Comparison of ENCODE assay signal across 35 cellular contexts in genomic region chr19:13761423-13761822, GRCh38. TPM values are rescaled to one million over a fixed set of nuclear protein-coding genes. Genes with fewer than 3 reads are reported as not detected.
A peak's percentile ranks its signal among the peaks of the same experiment; 100 is the strongest.
DNase-seq lines count a peak whose midpoint lies in the region; ATAC-seq, FAIRE-seq and TF ChIP-seq lines count a peak whose summit lies in the region.
"Had no signal": no experiment of that assay in that cellular context is flagged by ENCODE, and none has a peak within 500 bp of the region (broad histone marks: within the 10 kb centered on the region; RNA-seq: fewer than 3 reads in every experiment).

No MANE protein-coding gene starts in this region.

- H3K9me2 ChIP-seq in PC-3 (replicated peaks; ENCODE audit: low read length): no peaks in the 10 kb centered on the region

- no peaks in the 10 kb centered on the region for H4K20me1 ChIP-seq in PC-3 (ENCODE audit: low read length)

- H3K27me3 ChIP-seq in PC-3 (ENCODE audit: low read length) (no peaks in the 10 kb centered on the region), endodermal cell (ENCODE audit: control insufficient read depth, insufficient read depth, low read length, poor library complexity, severe bottlenecking) (no peaks in the 10 kb centered on the region)
- H3K27me3 ChIP-seq: esophagus squamous epithelium, upper lobe of left lung had no signal

- no peak for TF ChIP-seq POLR2A in GM12891 (IDR thresholded peaks at IDR 0.05; ENCODE audit: low read depth, low read length)

- H3K4me2 ChIP-seq in PC-3 (ENCODE audit: low read length): no peak overlapping the region

- no TSS peak for BruUV-seq in PC-3 (replicated peaks; lab: Mats Ljungman, UMichigan)

- H3K9me3 Mint-ChIP-seq in natural killer cell treated with Interleukin-12 subunit alpha and Interleukin-12 subunit beta and Interleukin-15 and Interleukin-18, amount 100 ng/mL, for 72 hours: no peaks in the 10 kb centered on the region
- H3K9me3 Mint-ChIP-seq in natural killer cell (no peaks in the 10 kb centered on the region), endodermal cell (peaks cover 1% of the 10 kb centered on the region)
- H3K9me3 Mint-ChIP-seq: activated CD4-positive, alpha-beta T cell treated with anti-CD3 and anti-CD28 coated beads, Interleukin-2, amount 10 ng/mL, durations not matched to agents 24 days and 14 days; activated naive CD8-positive, alpha-beta T cell treated with anti-CD3 and anti-CD28 coated beads for 36 hours; CD4-positive, alpha-beta memory T cell; dendritic cell treated with granulocyte-macrophage colony-stimulating factor and Interleukin-4, amounts not matched to agents 40 ng/mL and 50 ng/mL, for 4 days had no signal

- H3K4me3 ChIP-seq in PC-3 (ENCODE audit: low read length) (no peak overlapping the region), endodermal cell (ENCODE audit: low read length) (no peak overlapping the region)
- H3K4me3 ChIP-seq: esophagus squamous epithelium, GM12878, upper lobe of left lung had no signal

- ATAC-seq in natural killer cell treated with Interleukin-12 subunit alpha and Interleukin-12 subunit beta and Interleukin-15 and Interleukin-18, amount 100 ng/mL, for 72 hours: no peak
- ATAC-seq in natural killer cell: no peak
- ATAC-seq in PC-3: peak; percentile 16; the same call in 1 of the 2 replicates
- ATAC-seq: GM12878 had no signal

- TF ChIP-seq CTCF in natural killer cell (IDR thresholded peaks at IDR 0.05) (no peak), PC-3 (conservative IDR thresholded peaks at IDR 0.05; ENCODE audit: low read depth, low read length) (peak; percentile 39), endodermal cell (conservative IDR thresholded peaks at IDR 0.05) (peak; percentile 26)

- H3K9me3 ChIP-seq in PC-3 (ENCODE audit: low read length): no peaks in the 10 kb centered on the region
- no peaks in the 10 kb centered on the region for H3K9me3 ChIP-seq in endodermal cell (ENCODE audit: control insufficient read depth, low read length)
- H3K9me3 ChIP-seq: esophagus squamous epithelium, upper lobe of left lung had no signal

- no peak overlapping the region for H3K4me3 Mint-ChIP-seq in natural killer cell treated with Interleukin-12 subunit alpha and Interleukin-12 subunit beta and Interleukin-15 and Interleukin-18, amount 100 ng/mL, for 72 hours
- no peak overlapping the region for H3K4me3 Mint-ChIP-seq in natural killer cell
- no peak overlapping the region for H3K4me3 Mint-ChIP-seq in endodermal cell
- H3K4me3 Mint-ChIP-seq: dendritic cell treated with granulocyte-macrophage colony-stimulating factor and Interleukin-4, amounts not matched to agents 40 ng/mL and 50 ng/mL, for 4 days had no signal

- peaks cover 40% of the 10 kb centered on the region for H3K79me2 ChIP-seq in PC-3 (ENCODE audit: low read length)

- H3K9ac ChIP-seq in PC-3 (ENCODE audit: low read length) (no peak overlapping the region), endodermal cell (ENCODE audit: extremely low read depth, low read length, poor library complexity, severe bottlenecking) (no peak overlapping the region)

- peak; percentile 28 for DNase-seq in natural killer cell treated with Interleukin-12 subunit alpha and Interleukin-12 subunit beta and Interleukin-15 and Interleukin-18, amount 100 ng/mL, for 72 hours (ENCODE audit: low spot score)
- DNase-seq in natural killer cell (no peak), PC-3 (peak; percentile 41), endodermal cell (no peak), HEK293T (ENCODE audit: extremely low spot score) (no peak), DMS79 (lab: John Stamatoyannopoulos, UW) (no peak), GM12891 (ENCODE audit: insufficient read length, low spot score) (no peak)
- no peak for DNase-seq in activated T-cell treated with anti-CD3 and anti-CD28 coated beads, Interleukin-2, amount 50 U/mL, for 48 hours
- DNase-seq: activated CD4-positive, alpha-beta T cell treated with anti-CD3 and anti-CD28 coated beads, Interleukin-2, amount 10 ng/mL, durations not matched to agents 24 days and 14 days; activated effector memory CD4-positive, alpha-beta T cell treated with anti-CD3 and anti-CD28 coated beads, Interleukin-2, amount 50 U/mL, for 16 hours; activated naive CD8-positive, alpha-beta T cell treated with anti-CD3 and anti-CD28 coated beads for 36 hours; activated T-cell treated with anti-CD3 and anti-CD28 coated beads, Interleukin-2, amount 50 U/mL, for 1 hour; AML-193; caudate nucleus; CD4-positive, alpha-beta memory T cell; esophagus squamous epithelium; kidney glomerular epithelial cell; MV-4-11; NCI-H1436 treated with DMSO at 0.1 percent for 48 hours; NCI-H2107; SIG-M5; stimulated activated CD4-positive, alpha-beta T cell treated with anti-CD3 and anti-CD28 coated beads, Interleukin-15, amount 100 ng/mL, for 24 hours; stimulated activated CD4-positive, alpha-beta T cell treated with anti-CD3 and anti-CD28 coated beads, Interleukin-4, amount 100 ng/mL, for 4 hours; T1000; upper lobe of left lung had no signal

- H3K4me1 ChIP-seq in PC-3 (ENCODE audit: insufficient read depth, low read length) (peaks cover 10% of the 10 kb centered on the region; the same call in 1 of the 2 replicates), endodermal cell (ENCODE audit: control insufficient read depth, insufficient read depth, low read length) (no peaks in the 10 kb centered on the region)

- WGBS in endodermal cell (ENCODE audit: insufficient coverage in 1 of 2, insufficient read length in 1 of 2), 2 experiments: 80 to 92% methylated on average over 5 to 8 of the region's 8 CpGs

- H3F3A ChIP-seq in PC-3 (ENCODE audit: low read length, unreplicated experiment): no peaks in the 10 kb centered on the region

- peaks cover 12 to 20% of the 10 kb centered on the region in 2 donors for H3K4me1 Mint-ChIP-seq in natural killer cell treated with Interleukin-12 subunit alpha and Interleukin-12 subunit beta and Interleukin-15 and Interleukin-18, amount 100 ng/mL, for 72 hours (ENCODE audit: low read depth in 2 of 2)
- peaks cover 10 to 15% of the 10 kb centered on the region in 2 donors for H3K4me1 Mint-ChIP-seq in natural killer cell
- H3K4me1 Mint-ChIP-seq in endodermal cell: peaks cover 5% of the 10 kb centered on the region

- H3K27me3 Mint-ChIP-seq in natural killer cell treated with Interleukin-12 subunit alpha and Interleukin-12 subunit beta and Interleukin-15 and Interleukin-18, amount 100 ng/mL, for 72 hours: no peaks in the 10 kb centered on the region
- H3K27me3 Mint-ChIP-seq in natural killer cell (ENCODE audit: low read depth in 2 of 2) (no peaks in the 10 kb centered on the region), endodermal cell (ENCODE audit: insufficient read depth) (no peaks in the 10 kb centered on the region)
- H3K27me3 Mint-ChIP-seq: activated CD4-positive, alpha-beta T cell treated with anti-CD3 and anti-CD28 coated beads, Interleukin-2, amount 10 ng/mL, durations not matched to agents 24 days and 14 days; activated naive CD8-positive, alpha-beta T cell treated with anti-CD3 and anti-CD28 coated beads for 36 hours; CD4-positive, alpha-beta memory T cell; dendritic cell treated with granulocyte-macrophage colony-stimulating factor and Interleukin-4, amounts not matched to agents 40 ng/mL and 50 ng/mL, for 4 days had no signal

- POLR2A ChIA-PET in PC-3 (lab: Charles Lee; ENCODE audit: unreplicated experiment) (interaction anchor here (1.0 kb wide), 1 partner anchor 13 kb away, joined by 3 read pairs; no protein-coding TSS in a partner anchor), HEK293T (lab: Yijun Ruan, JAX) (interaction anchor here (1.5 kb wide), 1 partner anchor 13 kb away, joined by 6 read pairs; a partner anchor contains a TSS)

- peaks cover 24% of the 10 kb centered on the region for H3K36me3 ChIP-seq in PC-3 (ENCODE audit: low read depth, low read length)
- peaks cover 54% of the 10 kb centered on the region for H3K36me3 ChIP-seq in endodermal cell (ENCODE audit: control insufficient read depth, insufficient read depth, low read length)

- intact Hi-C loops in natural killer cell (cut with micrococcal nuclease) (no loop called here), PC-3 (cut with micrococcal nuclease) (no loop called here)

- H3K36me3 Mint-ChIP-seq in natural killer cell treated with Interleukin-12 subunit alpha and Interleukin-12 subunit beta and Interleukin-15 and Interleukin-18, amount 100 ng/mL, for 72 hours: peaks cover 7% of the 10 kb centered on the region
- H3K36me3 Mint-ChIP-seq in natural killer cell (peaks cover 8% of the 10 kb centered on the region), endodermal cell (ENCODE audit: low read depth) (peaks cover 58% of the 10 kb centered on the region)

- FAIRE-seq in GM12891 (lab: Jason Lieb, UNC): no peak
- FAIRE-seq: A204.1, astrocyte, D721Med, endometrium, frontal cortex, GM12878, H1, RCC 7860 had no signal

- no peak overlapping the region for H3K27ac Mint-ChIP-seq in natural killer cell treated with Interleukin-12 subunit alpha and Interleukin-12 subunit beta and Interleukin-15 and Interleukin-18, amount 100 ng/mL, for 72 hours
- H3K27ac Mint-ChIP-seq in natural killer cell (no peak overlapping the region), endodermal cell (no peak overlapping the region)
- H3K27ac Mint-ChIP-seq: activated CD4-positive, alpha-beta T cell treated with anti-CD3 and anti-CD28 coated beads, Interleukin-2, amount 10 ng/mL, durations not matched to agents 24 days and 14 days; dendritic cell treated with granulocyte-macrophage colony-stimulating factor and Interleukin-4, amounts not matched to agents 40 ng/mL and 50 ng/mL, for 4 days had no signal

- H3K27ac ChIP-seq in PC-3 (ENCODE audit: low read length) (no peak overlapping the region), endodermal cell (ENCODE audit: low read depth, low read length) (no peak overlapping the region)
- H3K27ac ChIP-seq: esophagus squamous epithelium, HL-60, upper lobe of left lung had no signal

- H2AFZ ChIP-seq in PC-3 (ENCODE audit: low read length): no peak overlapping the region

- CTCF ChIA-PET in PC-3 (lab: Charles Lee): no interaction called here
- CTCF ChIA-PET in HEK293T (lab: Yijun Ruan, JAX): interaction anchor here (0.6 kb wide), 1 partner anchor 10 kb away, joined by 3 read pairs; no protein-coding TSS in a partner anchor

RNA-seq across cellular contexts. Expression of gene MRI1, which starts 2.9 kb away (rescaled TPM):
- 10 to 100 TPM; 29.1 to 70.0 TPM for total RNA-seq in natural killer cell treated with Interleukin-12 subunit alpha and Interleukin-12 subunit beta and Interleukin-15 and Interleukin-18, amount 100 ng/mL, for 72 hours
- total RNA-seq in natural killer cell (10 to 100 TPM; 25.7 to 35.4 (median 26.7) TPM), PC-3 (2014; rRNA removed) (85.2 and 140 TPM in 2 replicates), endodermal cell (10 to 100 TPM; 19.6 to 29.6 TPM)
- 20.7 TPM for polyA plus RNA-seq in endodermal cell (2013, experiment 1 of 2)
- polyA plus RNA-seq in endodermal cell (2013, experiment 2 of 2): 20.5 TPM
- 21.0 TPM for polyA plus RNA-seq in GM12891 (2012; ENCODE audit: low read depth, missing spikeins)

RNA-seq across cellular contexts. Expression of gene C19orf53, which starts 12.8 kb away (rescaled TPM):
- total RNA-seq in natural killer cell treated with Interleukin-12 subunit alpha and Interleukin-12 subunit beta and Interleukin-15 and Interleukin-18, amount 100 ng/mL, for 72 hours: 10 to 100 TPM; 53.0 to 83.6 TPM
- 10 to 100 TPM; 52.2 to 56.6 (median 54.7) TPM for total RNA-seq in natural killer cell
- total RNA-seq in PC-3 (2014; rRNA removed): 341 and 392 TPM in 2 replicates
- total RNA-seq in endodermal cell: 100 to 1,000 TPM; 106 to 114 TPM
- polyA plus RNA-seq in endodermal cell (2013, experiment 1 of 2): 141 TPM
- polyA plus RNA-seq in endodermal cell (2013, experiment 2 of 2): 125 TPM
- 228 TPM for polyA plus RNA-seq in GM12891 (2012; ENCODE audit: low read depth, missing spikeins)

RNA-seq across cellular contexts. Expression of gene ZSWIM4, which starts 33.8 kb away (rescaled TPM):
- 1 to 10 TPM; 8.3 to 9.7 TPM for total RNA-seq in natural killer cell treated with Interleukin-12 subunit alpha and Interleukin-12 subunit beta and Interleukin-15 and Interleukin-18, amount 100 ng/mL, for 72 hours
- total RNA-seq in natural killer cell (1 to 10 TPM; 5.8 to 5.9 (median 5.9) TPM), PC-3 (2014; rRNA removed) (8.0 and 11.4 TPM in 2 replicates), endodermal cell (10 to 100 TPM; 30.0 to 41.9 TPM)
- polyA plus RNA-seq in endodermal cell (2013, experiment 1 of 2): 22.9 TPM
- 20.7 TPM for polyA plus RNA-seq in endodermal cell (2013, experiment 2 of 2)
- polyA plus RNA-seq in GM12891 (2012; ENCODE audit: low read depth, missing spikeins): 4.1 TPM

Comparison
In these comparisons a context has a peak if more than half of its experiments do, and no peak if none do; other contexts are left out.
1. DNase-seq: peak in natural killer cell treated with Interleukin-12 subunit alpha and Interleukin-12 subunit beta and Interleukin-15 and Interleukin-18, amount 100 ng/mL, for 72 hours (single experiment) and PC-3 (single experiment); none in natural killer cell (single experiment), endodermal cell (single experiment), HEK293T (single experiment), DMS79 (single experiment), GM12891 (single experiment) and activated T-cell treated with anti-CD3 and anti-CD28 coated beads, Interleukin-2, amount 50 U/mL, for 48 hours (0 of 2).